ENCODE assay signal across 8 cellular contexts in the genomic region with DNA sequence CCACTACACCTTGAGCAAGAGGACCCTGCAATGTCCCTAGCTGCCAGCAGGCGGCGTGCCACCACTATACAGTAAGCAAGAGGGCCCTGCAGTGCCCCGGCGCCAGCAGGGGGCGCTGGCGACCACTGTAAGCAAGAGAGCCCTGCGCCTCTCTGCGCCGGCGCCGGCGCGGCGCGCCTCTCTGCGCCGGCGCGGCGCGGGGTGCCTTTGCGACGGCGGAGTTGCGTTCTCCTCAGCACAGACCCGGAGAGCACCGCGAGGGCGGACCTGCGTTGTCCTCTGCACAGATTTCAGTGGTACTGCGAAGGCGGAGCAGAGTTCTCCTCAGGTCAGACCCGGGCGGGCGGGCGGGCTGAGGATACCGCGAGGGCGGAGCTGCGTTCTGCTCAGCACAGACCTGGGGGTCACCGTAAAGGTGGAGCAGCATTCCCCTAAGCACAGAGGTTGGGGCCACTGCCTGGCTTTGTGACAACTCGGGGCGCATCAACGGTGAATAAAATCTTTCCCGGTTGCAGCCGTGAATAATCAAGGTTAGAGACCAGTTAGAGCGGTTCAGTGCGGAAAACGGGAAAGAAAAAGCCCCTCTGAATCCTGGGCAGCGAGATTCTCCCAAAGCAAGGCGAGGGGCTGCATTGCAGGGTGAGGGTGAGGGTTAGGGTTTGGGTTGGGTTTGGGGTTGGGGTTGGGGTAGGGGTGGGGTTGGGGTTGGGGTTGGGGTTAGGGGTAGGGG. TPM values are rescaled to one million over a fixed set of nuclear protein-coding genes. Genes with fewer than 3 reads are reported as not detected.
DNase-seq lines count a peak whose midpoint lies in the region; TF ChIP-seq lines count a peak whose summit lies in the region.
"Not testable (repeated sequence)": the region's sequence is repeated elsewhere in the genome, so short reads cannot be mapped to it uniquely, and the experiment has no call there.

No MANE protein-coding gene starts in this region.

- not testable (repeated sequence) for H3K4me1 ChIP-seq in adrenal gland (replicated peaks in 1 of 2)

- peak; percentile 79 for TF ChIP-seq CTCF in GM12875 (IDR thresholded peaks at IDR 0.05; ENCODE audit: borderline replicate concordance, insufficient read depth, low read depth, low read length)
- peak; percentile 42 for TF ChIP-seq CTCF in LNCaP clone FGC (IDR thresholded peaks at IDR 0.05; ENCODE audit: control insufficient read depth, extremely low read depth, insufficient read depth)
- TF ChIP-seq CTCF in adrenal gland (IDR thresholded peaks at IDR 0.05) = peak in 4 of 6 experiments; percentile 37 to 77 (median 53)

- peak; percentile 19 for DNase-seq in A172 (ENCODE audit: low spot score)
- DNase-seq in LNCaP clone FGC (ENCODE audit: low read depth) = not testable (repeated sequence)
- DNase-seq in activated CD4-positive, CD25-positive, alpha-beta regulatory T cell treated with anti-CD3 and anti-CD28 coated beads, Interleukin-2, amount 50 U/mL, for 72 hours = peak; percentile 73
- peak in 6 of 7 donors; percentile 43 to 79 (median 60) for DNase-seq in adrenal gland
- peak; percentile 41 for DNase-seq in fibroblast of peridontal ligament (ENCODE audit: extremely low read depth)
- peak; percentile 56 to 60 for DNase-seq in lung microvascular endothelial cell (ENCODE audit: low read depth in 2 of 2)
- DNase-seq in stimulated activated CD4-positive, alpha-beta T cell treated with anti-CD3 and anti-CD28 coated beads, Interleukin-12 subunit alpha, Interleukin-12 subunit beta, amount 100 ng/mL, for 4 hours = peak; percentile 45

- 72 to 92% (median 86%) methylated on average over 33 to 50 of the region's 51 CpGs for WGBS in adrenal gland, 4 donors

- H3K27me3 ChIP-seq in adrenal gland = not testable (repeated sequence)

- H3K27ac ChIP-seq in adrenal gland = not testable (repeated sequence)

- H3K36me3 ChIP-seq in adrenal gland (replicated peaks in 1 of 2) = not testable (repeated sequence)

- TF ChIP-seq POLR2A in adrenal gland (IDR thresholded peaks at IDR 0.05) = not testable (repeated sequence)

- intact Hi-C loops in adrenal gland (cut with DNase I) = not testable (repeated sequence)

- H3K4me3 ChIP-seq in GM12875 (ENCODE audit: low read depth, low read length) = peak overlapping the region; percentile 66
- H3K4me3 ChIP-seq in LNCaP clone FGC (ENCODE audit: low read depth, low read length); adrenal gland: not testable (repeated sequence)

- not testable (repeated sequence) for H3K9me3 ChIP-seq in adrenal gland (replicated peaks in 1 of 3)

RNA-seq across cellular contexts. Expression of a gene that starts 24.9 kb away (rescaled TPM):
- total RNA-seq in A172 (2014; rRNA removed; shearing (Covaris generic)) = 7.0 and 14.4 TPM in 2 replicates
- total RNA-seq in adrenal gland = 10 to 100 TPM in 4 of 8 donors, 1 to 10 TPM in 3, under 1 TPM in 1; 0.36 to 21.6 (median 9.3) TPM
- polyA plus RNA-seq in adrenal gland = 10 to 100 TPM in 2 of 3 donors, 1 to 10 TPM in 1; 7.3 to 34.4 (median 17.1) TPM
- total RNA-seq in lung microvascular endothelial cell = 2.4 and 4.8 TPM in 2 replicates
